ENCODE assay signal across 22 cellular contexts in the genomic region with DNA sequence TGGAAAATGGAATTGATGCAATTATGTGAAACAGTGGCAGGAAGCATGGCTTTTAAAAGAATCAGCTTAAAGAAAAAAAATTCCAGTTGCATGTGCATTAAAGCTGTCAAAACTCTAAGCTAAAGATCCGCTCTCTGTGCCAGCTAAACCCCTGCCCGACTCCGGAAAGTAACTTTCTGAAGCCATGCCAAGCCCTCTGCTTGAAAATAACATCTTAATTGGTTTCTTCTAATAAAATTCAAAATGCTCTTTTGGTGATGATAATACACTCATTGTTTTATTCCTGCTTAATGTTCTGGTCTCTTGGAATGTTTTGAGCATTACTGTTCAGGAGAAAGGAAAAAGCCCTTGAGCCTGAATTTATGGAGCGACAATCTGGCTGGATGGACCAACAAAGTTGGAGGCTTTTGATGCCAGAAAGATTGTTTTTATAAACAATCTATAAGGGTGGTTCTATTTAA. TPM values are rescaled to one million over a fixed set of nuclear protein-coding genes. Genes with fewer than 3 reads are reported as not detected.
DNase-seq lines count a peak whose midpoint lies in the region; ATAC-seq and TF ChIP-seq lines count a peak whose summit lies in the region.
"Had no signal": no experiment of that assay in that cellular context is flagged by ENCODE, and none has a peak within 500 bp of the region (broad histone marks: within the 10 kb centered on the region; RNA-seq: fewer than 3 reads in every experiment).

No MANE protein-coding gene starts in this region.

- no peaks in the 10 kb centered on the region for H3K27me3 ChIP-seq in psoas muscle (ENCODE audit: insufficient read depth in 3 of 3, low read length in 2 of 3)
- H3K27me3 ChIP-seq: heart left ventricle, vagina had no signal

- no peak for TF ChIP-seq CTCF in psoas muscle (IDR thresholded peaks at IDR 0.05)

- H3K9me3 ChIP-seq in psoas muscle, result no peaks in the 10 kb centered on the region
- H3K9me3 ChIP-seq: heart left ventricle, vagina had no signal

- peak overlapping the region; percentile 62 for H3K27ac ChIP-seq in epithelial cell of prostate
- H3K27ac ChIP-seq in psoas muscle, result peak overlapping the region; percentile 81
- H3K27ac ChIP-seq: heart left ventricle, vagina had no signal

- no peak for ATAC-seq in psoas muscle
- ATAC-seq: GM12878, heart left ventricle had no signal

- peaks cover 37% of the 10 kb centered on the region for H3K4me1 ChIP-seq in psoas muscle

- H3K4me3 ChIP-seq in psoas muscle, result no peak overlapping the region
- H3K4me3 ChIP-seq: GM12878, vagina had no signal

- no peaks in the 10 kb centered on the region for H3K36me3 ChIP-seq in psoas muscle (ENCODE audit: insufficient read depth in 1 of 2, low read depth in 1 of 2)
- H3K36me3 ChIP-seq: heart left ventricle, vagina had no signal

- WGBS in psoas muscle, 3 donors, result 56 to 61% (median 58%) methylated on average over 4 of the region's 4 CpGs

- DNase-seq in EH (ENCODE audit: low read depth) (peak; percentile 23), NCI-H1048 (lab: John Stamatoyannopoulos, UW) (peak; percentile 65), epithelial cell of prostate (ENCODE audit: low read depth, low spot score) (no peak), psoas muscle (no peak), germinal center (ENCODE audit: low spot score) (no peak), inferior parietal cortex (ENCODE audit: extremely low spot score) (no peak), NCI-H526 treated with DMSO at 0.1 percent for 48 hours (lab: John Stamatoyannopoulos, UW) (no peak), HPDE6-E6E7 (ENCODE audit: extremely low spot score) (no peak)
- DNase-seq: activated CD4-positive, alpha-beta T cell treated with anti-CD3 and anti-CD28 coated beads, Interleukin-2, amount 50 U/mL, for 4 hours; activated naive CD4-positive, alpha-beta T cell treated with anti-CD3 and anti-CD28 coated beads, Interleukin-2, amount 10 ng/mL, durations not matched to agents 7 days and 5 days; CD4-positive, CD25-positive, alpha-beta regulatory T cell; effector CD4-positive, alpha-beta T cell; EL; heart left ventricle; NCI-H1436; NCI-H2081 treated with DMSO at 0.1 percent for 48 hours; NCI-H226; NCI-H748 treated with DMSO at 0.1 percent for 48 hours; stimulated activated naive CD4-positive, alpha-beta T cell treated with Interleukin-2 at 50 U/mL for 16 hours had no signal

- intact Hi-C loops in psoas muscle (cut with DNase I), result no loop called here

RNA-seq across cellular contexts. Expression of gene SEMA3C, which starts 11.7 kb away (rescaled TPM):
- 10 to 100 TPM; 15.1 to 63.1 (median 24.2) TPM for total RNA-seq in psoas muscle
- polyA plus RNA-seq in psoas muscle, result 10 to 100 TPM in 2 of 3 donors, 1 to 10 TPM in 1; 6.6 to 19.5 (median 15.7) TPM
- total RNA-seq: activated T-helper 1 cell treated with anti-CD3 and anti-CD28 coated beads, Interleukin-12 subunit alpha, Interleukin-12 subunit beta, Interleukin-2, Interleukin-4 antibody, amounts not matched to agents 30 ng/mL and 10 ng/mL and 1 ng/mL, durations not matched to agents 14 hours and 24 hours and 36 hours had no signal
- polyA plus RNA-seq: CD4-positive, CD25-positive, alpha-beta regulatory T cell had no signal

Comparison
In these comparisons a context has a peak if more than half of its experiments do, and no peak if none do; other contexts are left out.
1. DNase-seq: peak in EH (single experiment) and NCI-H1048 (single experiment); none in epithelial cell of prostate (single experiment), psoas muscle (0 of 2), germinal center (single experiment), inferior parietal cortex (single experiment), NCI-H526 treated with DMSO at 0.1 percent for 48 hours (single experiment) and HPDE6-E6E7 (single experiment).